In the genomic region with DNA sequence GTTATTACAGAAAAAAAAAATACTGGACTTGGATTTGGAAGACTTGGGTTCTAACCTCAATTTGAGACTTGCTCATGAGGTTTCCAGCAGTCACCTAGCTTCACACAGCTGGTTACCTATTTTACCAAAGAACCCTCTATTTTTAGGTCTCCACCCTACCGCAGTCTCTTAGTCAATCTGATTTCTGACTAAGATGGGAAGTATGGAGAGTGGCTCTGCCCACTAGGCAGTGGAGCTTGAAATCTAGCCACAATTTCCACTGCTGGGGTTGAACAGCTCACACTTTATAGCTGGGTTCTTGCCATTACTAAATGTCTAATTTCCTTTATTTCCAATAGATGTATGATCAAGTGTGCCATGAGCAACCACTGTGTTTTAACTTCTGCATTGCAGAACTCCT, we compare ENCODE assay signal across 10 cellular contexts. TPM values are rescaled to one million over a fixed set of nuclear protein-coding genes. Genes with fewer than 3 reads are reported as not detected.
A peak's percentile ranks its signal among the peaks of the same experiment; 100 is the strongest.
DNase-seq lines count a peak whose midpoint lies in the region; ATAC-seq and TF ChIP-seq lines count a peak whose summit lies in the region.
"Had no signal": no experiment of that assay in that cellular context is flagged by ENCODE, and none has a peak within 500 bp of the region (broad histone marks: within the 10 kb centered on the region; RNA-seq: fewer than 3 reads in every experiment).

No MANE protein-coding gene starts in this region.

- ATAC-seq in GM19452 (IDR thresholded peaks at IDR 0.05; ENCODE audit: unreplicated experiment) = peak; percentile 96
- ATAC-seq in HG02973 (IDR thresholded peaks at IDR 0.05; ENCODE audit: unreplicated experiment) = peak; percentile 88
- ATAC-seq in PC-3 = no peak
- ATAC-seq: foreskin keratinocyte had no signal

- H3K4me2 ChIP-seq in PC-3 (ENCODE audit: low read length) (no peak overlapping the region), smooth muscle cell (no peak overlapping the region)

- no TSS peak for BruUV-seq in PC-3 (replicated peaks; lab: Mats Ljungman, UMichigan)

- no peaks in the 10 kb centered on the region for H3K9me2 ChIP-seq in PC-3 (replicated peaks; ENCODE audit: low read length)

- 61% methylated on average over 1 of the region's 1 CpG for WGBS in smooth muscle cell (ENCODE audit: low lambda C conversion rate)

- H3K9ac ChIP-seq in PC-3 (ENCODE audit: low read length) = no peak overlapping the region
- no peak overlapping the region for H3K9ac ChIP-seq in smooth muscle cell (ENCODE audit: low read depth)

- intact Hi-C loops in PC-3 (cut with micrococcal nuclease) = no loop called here

- no peaks in the 10 kb centered on the region for H3K79me2 ChIP-seq in PC-3 (ENCODE audit: low read length)
- H3K79me2 ChIP-seq in smooth muscle cell (ENCODE audit: low read depth) = no peaks in the 10 kb centered on the region

- H3K4me1 ChIP-seq in PC-3 (ENCODE audit: insufficient read depth, low read length) = no peaks in the 10 kb centered on the region
- H3K4me1 ChIP-seq in smooth muscle cell (ENCODE audit: low read depth) = no peaks in the 10 kb centered on the region
- H3K4me1 ChIP-seq: foreskin keratinocyte had no signal

- H3K9me3 ChIP-seq in PC-3 (ENCODE audit: low read length) = no peaks in the 10 kb centered on the region
- H3K9me3 ChIP-seq in smooth muscle cell (replicated peaks; ENCODE audit: low read depth) = no peaks in the 10 kb centered on the region

- H3K4me3 ChIP-seq in AG10803 (ENCODE audit: low read length) (no peak overlapping the region), PC-3 (ENCODE audit: low read length) (no peak overlapping the region), smooth muscle cell (no peak overlapping the region)
- H3K4me3 ChIP-seq: SK-N-MC had no signal

- no peaks in the 10 kb centered on the region for H4K20me1 ChIP-seq in PC-3 (ENCODE audit: low read length)
- no peaks in the 10 kb centered on the region for H4K20me1 ChIP-seq in smooth muscle cell (ENCODE audit: low read depth)

- H3F3A ChIP-seq in PC-3 (ENCODE audit: low read length, unreplicated experiment) (no peaks in the 10 kb centered on the region), smooth muscle cell (ENCODE audit: low read depth) (no peaks in the 10 kb centered on the region)

- H2AFZ ChIP-seq in PC-3 (ENCODE audit: low read length) = no peak overlapping the region
- H2AFZ ChIP-seq in smooth muscle cell (ENCODE audit: low read depth) = no peak overlapping the region

- TF ChIP-seq CTCF in AG10803 (conservative IDR thresholded peaks at IDR 0.05; ENCODE audit: low read length) (no peak), PC-3 (conservative IDR thresholded peaks at IDR 0.05; ENCODE audit: low read depth, low read length) (no peak), smooth muscle cell (IDR thresholded peaks at IDR 0.05; ENCODE audit: borderline replicate concordance, insufficient read depth, poor library complexity, severe bottlenecking) (no peak)

- POLR2A ChIA-PET in PC-3 (lab: Charles Lee; ENCODE audit: unreplicated experiment) = no interaction called here

- H3K27me3 ChIP-seq in PC-3 (ENCODE audit: low read length) (no peaks in the 10 kb centered on the region), smooth muscle cell (ENCODE audit: low read depth) (no peaks in the 10 kb centered on the region)
- H3K27me3 ChIP-seq: foreskin keratinocyte had no signal

- CTCF ChIA-PET in PC-3 (lab: Charles Lee) = no interaction called here

- no peak overlapping the region for H3K27ac ChIP-seq in PC-3 (ENCODE audit: low read length)
- no peak overlapping the region for H3K27ac ChIP-seq in smooth muscle cell (ENCODE audit: low read depth)
- H3K27ac ChIP-seq: foreskin keratinocyte, SK-N-MC had no signal

- H3K36me3 ChIP-seq in PC-3 (ENCODE audit: low read depth, low read length) (no peaks in the 10 kb centered on the region), smooth muscle cell (ENCODE audit: low read depth) (no peaks in the 10 kb centered on the region)

- DNase-seq in AG10803 (ENCODE audit: low read depth) = peak; percentile 36
- DNase-seq in PC-3 = peak; percentile 37
- no peak for DNase-seq in activated CD4-positive, alpha-beta T cell treated with anti-CD3 and anti-CD28 coated beads for 4 hours
- no peak for DNase-seq in NCI-H2107 treated with DMSO at 0.1 percent for 48 hours (lab: John Stamatoyannopoulos, UW; ENCODE audit: unreplicated experiment)
- no peak for DNase-seq in UCSD-AML1 (lab: John Stamatoyannopoulos, UW; ENCODE audit: unreplicated experiment)
- no peak for DNase-seq in smooth muscle cell (lab: John Stamatoyannopoulos, UW; ENCODE audit: unreplicated experiment)

RNA-seq across cellular contexts. Expression of a gene that starts 43.2 kb away (rescaled TPM):
- total RNA-seq in PC-3 (2014; rRNA removed) = 0.46 and 0.51 TPM in 2 replicates
- 62.2 and 79.4 TPM in 2 replicates for total RNA-seq in smooth muscle cell
- 12.9 and 22.4 TPM in 2 replicates for polyA plus RNA-seq in smooth muscle cell

Comparison
In these comparisons a context has a peak if more than half of its experiments do, and no peak if none do; other contexts are left out.
1. DNase-seq: peak in AG10803 (single experiment) and PC-3 (single experiment); none in activated CD4-positive, alpha-beta T cell treated with anti-CD3 and anti-CD28 coated beads for 4 hours (0 of 2), NCI-H2107 treated with DMSO at 0.1 percent for 48 hours (single experiment), UCSD-AML1 (single experiment) and smooth muscle cell (single experiment).
2. RNA of a gene that starts 43.2 kb away (total RNA-seq): 62.2 to 79.4 TPM in smooth muscle cell; 0.46 to 0.51 TPM in PC-3; every median in the first group is over 10 times any median in the second.